Comparison of ENCODE assay signal across 23 cellular contexts in the genomic region with DNA sequence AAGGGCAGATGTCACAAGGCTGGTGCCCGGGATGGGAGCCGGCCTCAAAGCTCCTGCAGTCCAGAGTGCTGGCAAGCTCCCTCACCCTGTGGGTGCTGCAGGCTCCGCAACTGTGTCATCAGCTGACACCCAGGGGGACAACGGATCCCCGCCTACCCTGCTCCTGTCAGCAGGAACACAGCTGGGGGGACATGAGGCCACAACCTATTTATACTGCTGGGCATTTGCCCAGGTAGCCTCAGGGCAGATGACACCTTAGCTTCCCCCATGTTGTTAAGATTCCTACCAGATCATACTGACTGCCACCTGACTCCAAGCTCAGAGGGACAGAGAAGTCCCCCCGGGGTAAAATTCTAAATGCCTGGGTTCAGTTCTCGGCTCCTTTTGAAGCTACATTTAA. TPM values are rescaled to one million over a fixed set of nuclear protein-coding genes. Genes with fewer than 3 reads are reported as not detected.
DNase-seq lines count a peak whose midpoint lies in the region; ATAC-seq, FAIRE-seq and TF ChIP-seq lines count a peak whose summit lies in the region.
"Had no signal": no experiment of that assay in that cellular context is flagged by ENCODE, and none has a peak within 500 bp of the region (broad histone marks: within the 10 kb centered on the region; RNA-seq: fewer than 3 reads in every experiment).

No MANE protein-coding gene starts in this region.

- peaks cover 0 to 11% (median 6%) of the 10 kb centered on the region in 3 donors for H3K4me1 Mint-ChIP-seq in IgD-negative memory B cell
- peaks cover 33% of the 10 kb centered on the region for H3K4me1 Mint-ChIP-seq in stimulated activated effector memory CD8-positive, alpha-beta T cell treated with anti-CD3 and anti-CD28 coated beads, Interleukin-12 subunit alpha, Interleukin-12 subunit beta, amount 100 ng/mL, for 72 hours
- peaks cover 24% of the 10 kb centered on the region for H3K4me1 Mint-ChIP-seq in activated CD8-positive, alpha-beta memory T cell treated with anti-CD3 and anti-CD28 coated beads, Interleukin-2, amount 10 ng/mL, durations not matched to agents 7 days and 5 days

- DNase-seq in cerebellar cortex (ENCODE audit: low spot score) (peak; percentile 40), kidney (peak; percentile 63)
- DNase-seq in stimulated activated effector memory CD8-positive, alpha-beta T cell treated with anti-CD3 and anti-CD28 coated beads, Interleukin-12 subunit alpha, Interleukin-12 subunit beta, amount 100 ng/mL, for 72 hours (ENCODE audit: low spot score in 2 of 2), result no peak
- no peak for DNase-seq in activated CD4-positive, CD25-positive, alpha-beta regulatory T cell (lab: John Stamatoyannopoulos, UW)
- no peak for DNase-seq in activated CD8-positive, alpha-beta memory T cell treated with anti-CD3 and anti-CD28 coated beads, Interleukin-2, amount 10 ng/mL, durations not matched to agents 7 days and 5 days
- DNase-seq: activated CD4-positive, alpha-beta T cell treated with anti-CD3 and anti-CD28 coated beads for 36 hours; activated CD8-positive, alpha-beta memory T cell treated with anti-CD3 and anti-CD28 coated beads, Interleukin-2, amount 50 U/mL, for 4 hours; activated gamma-delta T cell; EL; HCEC 1CT; IMR-90; left lung; MM.1S; NCI-H1930; occipital lobe; sigmoid colon; stimulated activated naive CD4-positive, alpha-beta T cell; tibial artery had no signal

- no peaks in the 10 kb centered on the region for H3K9me3 ChIP-seq in kidney (ENCODE audit: control insufficient read depth in 1 of 2, low read length in 2 of 2)
- H3K9me3 ChIP-seq: gastroesophageal sphincter, left lung, sigmoid colon, tibial artery had no signal

- ATAC-seq in stimulated activated effector memory CD8-positive, alpha-beta T cell treated with anti-CD3 and anti-CD28 coated beads, Interleukin-12 subunit alpha, Interleukin-12 subunit beta, amount 100 ng/mL, for 72 hours, result no peak
- no peak for ATAC-seq in activated CD8-positive, alpha-beta memory T cell treated with anti-CD3 and anti-CD28 coated beads, Interleukin-2, amount 10 ng/mL, durations not matched to agents 7 days and 5 days
- ATAC-seq in HG03196 (IDR thresholded peaks at IDR 0.05; ENCODE audit: unreplicated experiment), result no peak
- ATAC-seq: activated CD4-positive, alpha-beta T cell treated with anti-CD3 and anti-CD28 coated beads for 36 hours; gastroesophageal sphincter; left lung had no signal

- no peak overlapping the region for H3K9ac ChIP-seq in kidney (ENCODE audit: low read length in 2 of 2)

- peaks cover 0 to 6% of the 10 kb centered on the region in 2 donors for H3K4me1 ChIP-seq in kidney (ENCODE audit: control insufficient read depth in 1 of 2, insufficient read depth in 1 of 2, low read depth in 1 of 2, low read length in 2 of 2)

- H3K27ac Mint-ChIP-seq in IgD-negative memory B cell, result peak overlapping the region in 2 of 3 donors; percentile 6 to 11
- peak overlapping the region; percentile 73 for H3K27ac Mint-ChIP-seq in stimulated activated effector memory CD8-positive, alpha-beta T cell treated with anti-CD3 and anti-CD28 coated beads, Interleukin-12 subunit alpha, Interleukin-12 subunit beta, amount 100 ng/mL, for 72 hours
- H3K27ac Mint-ChIP-seq in activated CD8-positive, alpha-beta memory T cell treated with anti-CD3 and anti-CD28 coated beads, Interleukin-2, amount 10 ng/mL, durations not matched to agents 7 days and 5 days, result no peak overlapping the region
- H3K27ac Mint-ChIP-seq: activated CD4-positive, alpha-beta T cell treated with anti-CD3 and anti-CD28 coated beads for 36 hours had no signal

- CTCF ChIA-PET in activated CD8-positive, alpha-beta memory T cell treated with anti-CD3 and anti-CD28 coated beads, Interleukin-2, amount 10 ng/mL, durations not matched to agents 7 days and 5 days (lab: Charles Lee), result interaction anchor here (1.6 to 2.2 kb wide), 2 partner anchors 15 to 270 kb away, joined by 3 to 12 read pairs; a partner anchor contains a TSS

- no peak for TF ChIP-seq CTCF in kidney (IDR thresholded peaks at IDR 0.05; ENCODE audit: borderline replicate concordance, extremely low read depth, insufficient read depth)

- H3K4me3 ChIP-seq in kidney (ENCODE audit: low read length in 2 of 2), result no peak overlapping the region
- H3K4me3 ChIP-seq: gastroesophageal sphincter, left lung, sigmoid colon, tibial artery had no signal

- intact Hi-C loops in kidney (cut with DNase I), result no loop called here

- no peak overlapping the region for H3K27ac ChIP-seq in kidney (ENCODE audit: low read depth in 2 of 2, low read length in 2 of 2)
- H3K27ac ChIP-seq: gastroesophageal sphincter, left lung, sigmoid colon, tibial artery had no signal

- H3K36me3 Mint-ChIP-seq in IgD-negative memory B cell, result peaks cover 10% of the 10 kb centered on the region
- H3K36me3 Mint-ChIP-seq in stimulated activated effector memory CD8-positive, alpha-beta T cell treated with anti-CD3 and anti-CD28 coated beads, Interleukin-12 subunit alpha, Interleukin-12 subunit beta, amount 100 ng/mL, for 72 hours, result peaks cover 57% of the 10 kb centered on the region
- H3K36me3 Mint-ChIP-seq in activated CD8-positive, alpha-beta memory T cell treated with anti-CD3 and anti-CD28 coated beads, Interleukin-2, amount 10 ng/mL, durations not matched to agents 7 days and 5 days, result peaks cover 15% of the 10 kb centered on the region

- peaks cover 4 to 11% of the 10 kb centered on the region in 2 donors for H3K36me3 ChIP-seq in kidney (ENCODE audit: control insufficient read depth in 1 of 2, insufficient read depth in 2 of 2, low read length in 2 of 2)

- H3K9me3 Mint-ChIP-seq in IgD-negative memory B cell, result no peaks in the 10 kb centered on the region
- no peaks in the 10 kb centered on the region for H3K9me3 Mint-ChIP-seq in stimulated activated effector memory CD8-positive, alpha-beta T cell treated with anti-CD3 and anti-CD28 coated beads, Interleukin-12 subunit alpha, Interleukin-12 subunit beta, amount 100 ng/mL, for 72 hours
- no peaks in the 10 kb centered on the region for H3K9me3 Mint-ChIP-seq in activated CD8-positive, alpha-beta memory T cell treated with anti-CD3 and anti-CD28 coated beads, Interleukin-2, amount 10 ng/mL, durations not matched to agents 7 days and 5 days (ENCODE audit: low read depth)

- H3K4me3 Mint-ChIP-seq in IgD-negative memory B cell, result peak overlapping the region in 1 of 4 donors; percentile 6
- H3K4me3 Mint-ChIP-seq in stimulated activated effector memory CD8-positive, alpha-beta T cell treated with anti-CD3 and anti-CD28 coated beads, Interleukin-12 subunit alpha, Interleukin-12 subunit beta, amount 100 ng/mL, for 72 hours, result no peak overlapping the region
- no peak overlapping the region for H3K4me3 Mint-ChIP-seq in activated CD8-positive, alpha-beta memory T cell treated with anti-CD3 and anti-CD28 coated beads, Interleukin-2, amount 10 ng/mL, durations not matched to agents 7 days and 5 days
- H3K4me3 Mint-ChIP-seq: activated CD4-positive, alpha-beta T cell treated with anti-CD3 and anti-CD28 coated beads for 36 hours had no signal

- H3K27me3 Mint-ChIP-seq in IgD-negative memory B cell, result no peaks in the 10 kb centered on the region
- H3K27me3 Mint-ChIP-seq in activated CD8-positive, alpha-beta memory T cell treated with anti-CD3 and anti-CD28 coated beads, Interleukin-2, amount 10 ng/mL, durations not matched to agents 7 days and 5 days, result no peaks in the 10 kb centered on the region
- H3K27me3 Mint-ChIP-seq: activated CD4-positive, alpha-beta T cell treated with anti-CD3 and anti-CD28 coated beads for 36 hours had no signal

- no peak for FAIRE-seq in kidney (lab: Jason Lieb, UNC)
- FAIRE-seq: GM19239, RCC 7860 had no signal

RNA-seq across cellular contexts. Expression of a gene that starts 1.2 kb away (rescaled TPM):
- polyA plus RNA-seq in IgD-negative memory B cell (1.3 TPM), kidney (ENCODE audit: insufficient read depth, low read depth, low replicate concordance) (1.6 TPM)
- total RNA-seq in kidney, result 4.0 TPM
- 10 to 100 TPM; 10.4 to 14.8 TPM for total RNA-seq in activated CD8-positive, alpha-beta memory T cell treated with anti-CD3 and anti-CD28 coated beads, Interleukin-2, amount 10 ng/mL, durations not matched to agents 7 days and 5 days

RNA-seq across cellular contexts. Expression of a gene that starts 15.2 kb away (rescaled TPM):
- polyA plus RNA-seq in IgD-negative memory B cell, result 16.3 TPM
- 10.8 TPM for total RNA-seq in kidney
- polyA plus RNA-seq in kidney (ENCODE audit: insufficient read depth, low read depth, low replicate concordance), result 19.2 TPM
- total RNA-seq in activated CD8-positive, alpha-beta memory T cell treated with anti-CD3 and anti-CD28 coated beads, Interleukin-2, amount 10 ng/mL, durations not matched to agents 7 days and 5 days, result 10 to 100 TPM; 32.6 to 42.6 TPM

RNA-seq across cellular contexts. Expression of a gene that starts 26.5 kb away (rescaled TPM):
- polyA plus RNA-seq in IgD-negative memory B cell (3.5 TPM), kidney (ENCODE audit: insufficient read depth, low read depth, low replicate concordance) (6.9 TPM)
- total RNA-seq in kidney, result 26.1 TPM
- total RNA-seq in activated CD8-positive, alpha-beta memory T cell treated with anti-CD3 and anti-CD28 coated beads, Interleukin-2, amount 10 ng/mL, durations not matched to agents 7 days and 5 days, result 10 to 100 TPM; 28.0 to 30.5 TPM

RNA-seq across cellular contexts. Expression of a gene that starts 27.3 kb away (rescaled TPM):
- polyA plus RNA-seq in IgD-negative memory B cell (0.58 TPM), kidney (ENCODE audit: insufficient read depth, low read depth, low replicate concordance) (11.1 TPM)
- total RNA-seq in kidney, result 44.6 TPM
- 10 to 100 TPM in 1 of 2 experiments, 1 to 10 TPM in 1; 9.7 to 11.6 TPM for total RNA-seq in activated CD8-positive, alpha-beta memory T cell treated with anti-CD3 and anti-CD28 coated beads, Interleukin-2, amount 10 ng/mL, durations not matched to agents 7 days and 5 days

Comparison
In these comparisons a context has a peak if more than half of its experiments do, and no peak if none do; other contexts are left out.
1. DNase-seq: peak in cerebellar cortex (single experiment) and kidney (single experiment); none in stimulated activated effector memory CD8-positive, alpha-beta T cell treated with anti-CD3 and anti-CD28 coated beads, Interleukin-12 subunit alpha, Interleukin-12 subunit beta, amount 100 ng/mL, for 72 hours (0 of 2), activated CD4-positive, CD25-positive, alpha-beta regulatory T cell (0 of 4) and activated CD8-positive, alpha-beta memory T cell treated with anti-CD3 and anti-CD28 coated beads, Interleukin-2, amount 10 ng/mL, durations not matched to agents 7 days and 5 days (single experiment).